In genomic region chr1:53392460-53392859, GRCh38 we compare ENCODE assay signal across 17 cellular contexts.
"Had no signal": no experiment of that assay in that cellular context is flagged by ENCODE, and none has a peak within 500 bp of the region (broad histone marks: within the 10 kb centered on the region; RNA-seq: fewer than 3 reads in every experiment).

No MANE protein-coding gene starts in this region.

- H3K27me3 Mint-ChIP-seq: activated CD4-positive, alpha-beta memory T cell treated with anti-CD3 and anti-CD28 coated beads for 36 hours; activated naive CD8-positive, alpha-beta T cell treated with anti-CD3 and anti-CD28 coated beads for 36 hours; central memory CD8-positive, alpha-beta T cell; stimulated activated naive CD8-positive, alpha-beta T cell treated with anti-CD3 and anti-CD28 coated beads, Interleukin-15, amount 100 ng/mL, for 72 hours had no signal

- H3K9me3 Mint-ChIP-seq: activated CD4-positive, alpha-beta memory T cell treated with anti-CD3 and anti-CD28 coated beads for 36 hours; activated naive CD8-positive, alpha-beta T cell treated with anti-CD3 and anti-CD28 coated beads for 36 hours; activated T-cell treated with anti-CD3 and anti-CD28 coated beads, Interleukin-2, amount 50 U/mL, for 4 hours; central memory CD8-positive, alpha-beta T cell; stimulated activated naive CD8-positive, alpha-beta T cell treated with anti-CD3 and anti-CD28 coated beads, Interleukin-15, amount 100 ng/mL, for 72 hours had no signal

- H3K36me3 Mint-ChIP-seq: activated CD4-positive, alpha-beta memory T cell treated with anti-CD3 and anti-CD28 coated beads for 36 hours; activated naive CD8-positive, alpha-beta T cell treated with anti-CD3 and anti-CD28 coated beads for 36 hours had no signal

- H3K9me3 ChIP-seq: esophagus squamous epithelium, sigmoid colon, upper lobe of left lung had no signal

- H3K4me1 ChIP-seq: esophagus squamous epithelium, sigmoid colon, upper lobe of left lung had no signal

- DNase-seq: activated CD4-positive, alpha-beta memory T cell treated with anti-CD3 and anti-CD28 coated beads for 36 hours; activated gamma-delta T cell treated with Interleukin-2 at 50 U/mL for 16 hours; activated naive CD8-positive, alpha-beta T cell treated with anti-CD3 and anti-CD28 coated beads for 36 hours; activated T-cell treated with anti-CD3 and anti-CD28 coated beads, Interleukin-2, amount 50 U/mL, for 4 hours; brain microvascular endothelial cell; cortex of kidney; effector CD8-positive, alpha-beta T cell; esophagus squamous epithelium; hippocampal formation; left ventricle myocardium superior; nephron progenitor cell; sigmoid colon; stimulated activated CD4-positive, alpha-beta T cell treated with anti-CD3 and anti-CD28 coated beads, Interleukin-1b, Interleukin-23, amount 100 ng/mL, for 48 hours; stimulated activated naive CD8-positive, alpha-beta T cell treated with anti-CD3 and anti-CD28 coated beads, Interleukin-15, amount 100 ng/mL, for 72 hours; T-helper 9 cell had no signal

- H3K4me3 Mint-ChIP-seq: activated CD4-positive, alpha-beta memory T cell treated with anti-CD3 and anti-CD28 coated beads for 36 hours; activated naive CD8-positive, alpha-beta T cell treated with anti-CD3 and anti-CD28 coated beads for 36 hours; activated T-cell treated with anti-CD3 and anti-CD28 coated beads, Interleukin-2, amount 50 U/mL, for 4 hours; central memory CD8-positive, alpha-beta T cell; nephron progenitor cell; stimulated activated naive CD8-positive, alpha-beta T cell treated with anti-CD3 and anti-CD28 coated beads, Interleukin-15, amount 100 ng/mL, for 72 hours had no signal

- H3K36me3 ChIP-seq: brain microvascular endothelial cell, esophagus squamous epithelium, sigmoid colon, upper lobe of left lung had no signal

- H3K27ac ChIP-seq: brain microvascular endothelial cell, esophagus squamous epithelium, sigmoid colon, upper lobe of left lung had no signal

- H3K4me1 Mint-ChIP-seq: activated naive CD8-positive, alpha-beta T cell treated with anti-CD3 and anti-CD28 coated beads for 36 hours; central memory CD8-positive, alpha-beta T cell; stimulated activated naive CD8-positive, alpha-beta T cell treated with anti-CD3 and anti-CD28 coated beads, Interleukin-15, amount 100 ng/mL, for 72 hours had no signal

- H3K4me3 ChIP-seq: esophagus squamous epithelium, sigmoid colon, upper lobe of left lung had no signal

- H3K27me3 ChIP-seq: brain microvascular endothelial cell, upper lobe of left lung had no signal

- H3K27ac Mint-ChIP-seq: activated CD4-positive, alpha-beta memory T cell treated with anti-CD3 and anti-CD28 coated beads for 36 hours; activated naive CD8-positive, alpha-beta T cell treated with anti-CD3 and anti-CD28 coated beads for 36 hours; nephron progenitor cell had no signal
